13 cellular contexts compared by ENCODE assay signal in the genomic region with DNA sequence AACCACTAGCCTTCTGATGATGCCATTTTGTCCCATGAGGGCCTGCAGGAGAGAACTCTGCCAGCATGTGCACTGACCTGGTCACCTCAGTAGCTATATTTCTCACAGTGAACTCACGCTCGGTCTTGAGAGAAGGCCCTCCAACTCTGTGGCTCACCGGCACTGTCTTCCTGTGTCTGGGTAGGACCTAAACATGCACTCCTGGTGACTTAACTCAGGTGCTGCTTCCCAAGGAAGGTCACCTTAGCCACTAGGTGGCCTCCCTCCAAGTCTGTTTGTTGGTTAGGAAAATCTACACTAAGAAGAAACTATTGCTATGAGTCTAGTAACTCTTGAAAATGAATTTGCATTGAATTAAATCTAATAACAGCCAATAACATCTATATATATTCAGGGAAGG. TPM values are rescaled to one million over a fixed set of nuclear protein-coding genes. Genes with fewer than 3 reads are reported as not detected.
DNase-seq lines count a peak whose midpoint lies in the region; ATAC-seq and TF ChIP-seq lines count a peak whose summit lies in the region.
"Had no signal": no experiment of that assay in that cellular context is flagged by ENCODE, and none has a peak within 500 bp of the region (broad histone marks: within the 10 kb centered on the region; RNA-seq: fewer than 3 reads in every experiment).

No MANE protein-coding gene starts in this region.

- peak overlapping the region; percentile 72 for H2AFZ ChIP-seq in SU-DHL-6 (ENCODE audit: low read depth, low read length, severe bottlenecking)

- TF ChIP-seq CTCF in BJ (IDR thresholded peaks at IDR 0.05; ENCODE audit: insufficient read depth, low read depth, low read length) (peak; percentile 25; the same call in 1 of the 2 replicates), GM12875 (IDR thresholded peaks at IDR 0.05; ENCODE audit: borderline replicate concordance, insufficient read depth, low read depth, low read length) (peak; percentile 45; the same call in 1 of the 2 replicates), SU-DHL-6 (IDR thresholded peaks at IDR 0.05; ENCODE audit: insufficient read depth, low read length, poor library complexity, severe bottlenecking) (peak; percentile 68), kidney epithelial cell (IDR thresholded peaks at IDR 0.05; ENCODE audit: insufficient read depth, low read length, poor library complexity, severe bottlenecking) (peak; percentile 36), vagina (IDR thresholded peaks at IDR 0.05) (peak in 1 of 3 experiments; percentile 6)

- H3K36me3 ChIP-seq in BJ (ENCODE audit: control insufficient read depth, insufficient read depth, low read length), result no peaks in the 10 kb centered on the region
- H3K36me3 ChIP-seq in SU-DHL-6 (ENCODE audit: low read length), result no peaks in the 10 kb centered on the region
- H3K36me3 ChIP-seq in kidney epithelial cell (ENCODE audit: control insufficient read depth, insufficient read depth, low read length), result no peaks in the 10 kb centered on the region
- no peaks in the 10 kb centered on the region for H3K36me3 ChIP-seq in vagina

- peaks cover 7% of the 10 kb centered on the region for H3K4me1 ChIP-seq in vagina

- DNase-seq in BJ (ENCODE audit: low read depth) (no peak), kidney epithelial cell (ENCODE audit: low read depth) (no peak), HPDE6-E6E7 (ENCODE audit: extremely low spot score) (no peak), vagina (ENCODE audit: extremely low spot score in 2 of 2) (no peak)
- DNase-seq: activated B cell treated with CpG ODN at 0.5 μM for 24 hours, amygdala, EL, foreskin fibroblast, NCI-H524 treated with DMSO at 0.1 percent for 48 hours had no signal

- H3K9ac ChIP-seq in SU-DHL-6 (ENCODE audit: low read length), result peak overlapping the region; percentile 13; the same call in 1 of the 2 replicates

- CTCF ChIA-PET in BJ (lab: Yijun Ruan, JAX), result interaction anchor here (1.2 to 12.0 kb wide), 5 partner anchors 13 to 378 kb away, joined by 3 to 113 read pairs (median 21); a partner anchor contains a TSS

- no peaks in the 10 kb centered on the region for H3K27me3 ChIP-seq in BJ (ENCODE audit: control insufficient read depth, insufficient read depth, low read length)
- H3K27me3 ChIP-seq in SU-DHL-6 (ENCODE audit: low read length), result no peaks in the 10 kb centered on the region
- H3K27me3 ChIP-seq in kidney epithelial cell (ENCODE audit: control insufficient read depth, insufficient read depth, low read length), result no peaks in the 10 kb centered on the region
- H3K27me3 ChIP-seq in vagina, result no peaks in the 10 kb centered on the region

- H3K4me3 ChIP-seq in BJ (ENCODE audit: low read depth, low read length), result no peak overlapping the region
- no peak overlapping the region for H3K4me3 ChIP-seq in GM12875 (ENCODE audit: low read depth, low read length)
- no peak overlapping the region for H3K4me3 ChIP-seq in SU-DHL-6 (ENCODE audit: insufficient read depth, low read length, poor library complexity, severe bottlenecking)
- no peak overlapping the region for H3K4me3 ChIP-seq in kidney epithelial cell (ENCODE audit: low read depth, low read length)
- H3K4me3 ChIP-seq in vagina, result no peak overlapping the region

- H3K9me3 ChIP-seq in SU-DHL-6 (ENCODE audit: insufficient read depth, low read length), result no peaks in the 10 kb centered on the region
- no peaks in the 10 kb centered on the region for H3K9me3 ChIP-seq in vagina

- ATAC-seq in GM18909 (IDR thresholded peaks at IDR 0.05; ENCODE audit: poor library complexity, unreplicated experiment) (no peak), HG03175 (IDR thresholded peaks at IDR 0.05; ENCODE audit: unreplicated experiment) (no peak)

- POLR2A ChIA-PET in BJ (lab: Charles Lee), result no interaction called here

- H3K27ac ChIP-seq in SU-DHL-6 (ENCODE audit: low read depth, low read length), result peak overlapping the region; percentile 99
- H3K27ac ChIP-seq in vagina, result no peak overlapping the region

- peak overlapping the region; percentile 20 for H3K4me2 ChIP-seq in SU-DHL-6 (ENCODE audit: low read depth, low read length, poor library complexity, severe bottlenecking)

- peaks cover 28% of the 10 kb centered on the region for H3F3A ChIP-seq in SU-DHL-6 (ENCODE audit: insufficient read depth)

- no peaks in the 10 kb centered on the region for H3K79me2 ChIP-seq in SU-DHL-6 (ENCODE audit: insufficient read depth, low read length)

- H4K20me1 ChIP-seq in SU-DHL-6 (ENCODE audit: low read depth, low read length), result no peaks in the 10 kb centered on the region

- TF ChIP-seq POLR2A in vagina (IDR thresholded peaks at IDR 0.05), result no peak

- intact Hi-C loops in vagina (cut with DNase I), result no loop called here

- no peaks in the 10 kb centered on the region for H3K9me2 ChIP-seq in SU-DHL-6 (replicated peaks; ENCODE audit: insufficient read depth, low read length)

RNA-seq across cellular contexts. Expression of a gene that starts 24.8 kb away (rescaled TPM):
- polyA plus RNA-seq in BJ (2011; rRNA removed), result not detected in 2 replicates
- polyA minus RNA-seq in BJ (2011; rRNA and poly(A)+ RNA removed), result not detected in 2 replicates
- not detected in 2 replicates for total RNA-seq in kidney epithelial cell
- not detected for total RNA-seq in vagina

RNA-seq across cellular contexts. Expression of a gene that starts 46.6 kb away (rescaled TPM):
- polyA plus RNA-seq in BJ (2011; rRNA removed), result 0.05 and 0.16 TPM in 2 replicates
- not detected in 2 replicates for polyA minus RNA-seq in BJ (2011; rRNA and poly(A)+ RNA removed)
- 0.67 and 0.89 TPM in 2 replicates for total RNA-seq in kidney epithelial cell
- total RNA-seq in vagina, result 10.3 TPM
